8 cellular contexts compared by ENCODE assay signal in genomic region chr9:136807281-136808074, GRCh38. TPM values are rescaled to one million over a fixed set of nuclear protein-coding genes. Genes with fewer than 3 reads are reported as not detected.
DNase-seq lines count a peak whose midpoint lies in the region; ATAC-seq and TF ChIP-seq lines count a peak whose summit lies in the region.

TSS of gene RABL6 (plus strand) at chr9:136807948. CDS start at chr9:136808197, 249 bp downstream.

- intact Hi-C loops in activated CD4-positive, alpha-beta T cell treated with anti-CD3 and anti-CD28 coated beads for 36 hours (cut with DNase I, micrococcal nuclease), result loop anchor here (1.0 to 10.0 kb wide), 9 partner anchors 16 to 798 kb away; partner anchors contain the start of genes ARRDC1 (in 1 of the 2), EDF1 (in 1 of the 2), FBXW5 (in 1 of the 2) and NOTCH1 (in 1 of the 2)
- intact Hi-C loops in colonic mucosa (cut with DNase I), result no loop called here
- intact Hi-C loops in left colon (cut with DNase I, micrococcal nuclease), result no loop called here

- peak within 1 kb of the TSS; percentile 88 for H3K27ac Mint-ChIP-seq in activated CD4-positive, alpha-beta T cell treated with anti-CD3 and anti-CD28 coated beads for 36 hours

- peak within 1 kb of the TSS; percentile 95 for H3K27ac ChIP-seq in colonic mucosa

- H3K4me1 ChIP-seq in colonic mucosa, result peaks cover 16% of the 10 kb centered on the region

- H3K9me3 ChIP-seq in colonic mucosa, result no peaks in the 10 kb centered on the region

- H3K27me3 Mint-ChIP-seq in activated CD4-positive, alpha-beta T cell treated with anti-CD3 and anti-CD28 coated beads for 36 hours, result no peaks in the 10 kb centered on the region

- peak within 1 kb of the TSS; percentile 81 for H3K4me3 Mint-ChIP-seq in activated CD4-positive, alpha-beta T cell treated with anti-CD3 and anti-CD28 coated beads for 36 hours

- H3K27me3 ChIP-seq in colonic mucosa, result no peaks in the 10 kb centered on the region

- H3K36me3 ChIP-seq in colonic mucosa, result no peaks in the 10 kb centered on the region

- DNase-seq in SHP77 (lab: John Stamatoyannopoulos, UW) (peak; percentile 71 to 73), SHP77 treated with DMSO at 0.1 percent for 48 hours (lab: John Stamatoyannopoulos, UW) (no peak), NCI-H2196 (lab: John Stamatoyannopoulos, UW; ENCODE audit: unreplicated experiment) (peak; percentile 82), colonic mucosa (peak; percentile 76), left colon (peak; percentile 71 to 80)
- DNase-seq in activated CD4-positive, alpha-beta T cell treated with anti-CD3 and anti-CD28 coated beads for 36 hours, result peak; percentile 86
- peak; percentile 77 for DNase-seq in stimulated activated CD4-positive, alpha-beta T cell treated with anti-CD3 and anti-CD28 coated beads, Interleukin-1b, Interleukin-23, amount 100 ng/mL, for 48 hours

- ATAC-seq in HG02938 (IDR thresholded peaks at IDR 0.05; ENCODE audit: unreplicated experiment) (peak; percentile 54), left colon (peak; percentile 77)
- ATAC-seq in activated CD4-positive, alpha-beta T cell treated with anti-CD3 and anti-CD28 coated beads for 36 hours, result peak; percentile 88

- no peaks in the 10 kb centered on the region for H3K9me3 Mint-ChIP-seq in activated CD4-positive, alpha-beta T cell treated with anti-CD3 and anti-CD28 coated beads for 36 hours (ENCODE audit: low read depth)

- peak within 1 kb of the TSS; percentile 88 for H3K4me3 ChIP-seq in colonic mucosa

- H3K9ac ChIP-seq in colonic mucosa (ENCODE audit: low read depth in 2 of 2, low read length in 2 of 2), result peak within 1 kb of the TSS; percentile 85 to 91

- H3K36me3 Mint-ChIP-seq in activated CD4-positive, alpha-beta T cell treated with anti-CD3 and anti-CD28 coated beads for 36 hours (ENCODE audit: low read depth), result peaks cover 13% of the 10 kb centered on the region

- TF ChIP-seq CTCF in colonic mucosa (IDR thresholded peaks at IDR 0.05), result no peak

- POLR2A ChIA-PET in activated CD4-positive, alpha-beta T cell treated with anti-CD3 and anti-CD28 coated beads for 36 hours (lab: Charles Lee), result no interaction called here

- CTCF ChIA-PET in activated CD4-positive, alpha-beta T cell treated with anti-CD3 and anti-CD28 coated beads for 36 hours (lab: Charles Lee), result interaction anchor here (0.7 to 4.8 kb wide), 4 partner anchors 14 to 225 kb away, joined by 3 to 21 read pairs (median 6); partner anchors contain the start of gene AJM1

- peaks cover 33% of the 10 kb centered on the region for H3K4me1 Mint-ChIP-seq in activated CD4-positive, alpha-beta T cell treated with anti-CD3 and anti-CD28 coated beads for 36 hours

RNA-seq across cellular contexts. Expression of gene RABL6, which starts in this region (rescaled TPM):
- 10 to 100 TPM; 66.2 to 71.8 TPM for total RNA-seq in activated CD4-positive, alpha-beta T cell treated with anti-CD3 and anti-CD28 coated beads for 36 hours
- total RNA-seq in colonic mucosa, result 100 to 1,000 TPM; 126 to 163 TPM
- 100 to 1,000 TPM; 120 to 132 TPM for total RNA-seq in left colon

Comparison
In these comparisons a context has a peak if more than half of its experiments do, and no peak if none do; other contexts are left out.
1. intact Hi-C loops: an anchor here in activated CD4-positive, alpha-beta T cell treated with anti-CD3 and anti-CD28 coated beads for 36 hours (1.0 to 10.0 kb wide); none called in colonic mucosa and left colon.